In genomic region chr16:28602062-28602461, GRCh38 we compare ENCODE assay signal across 5 cellular contexts. TPM values are rescaled to one million over a fixed set of nuclear protein-coding genes. Genes with fewer than 3 reads are reported as not detected.
"Had no signal": no experiment of that assay in that cellular context is flagged by ENCODE, and none has a peak within 500 bp of the region (broad histone marks: within the 10 kb centered on the region; RNA-seq: fewer than 3 reads in every experiment).

No MANE protein-coding gene starts in this region.

RNA-seq across cellular contexts. Expression of gene SULT1A2, which starts 5.2 kb away (rescaled TPM):
- total RNA-seq: astrocyte, bronchial epithelial cell, dermis blood vessel endothelial cell had no signal

RNA-seq across cellular contexts. Expression of gene NPIPB8, which starts 35.8 kb away (rescaled TPM):
- total RNA-seq: astrocyte, bronchial epithelial cell, esophagus muscularis mucosa had no signal
- polyA plus RNA-seq: foreskin keratinocyte had no signal
